In genomic region chr2:176268976-176269318, GRCh38 we compare ENCODE assay signal across 1 cellular context.
TF ChIP-seq lines count a peak whose summit lies in the region.

No MANE protein-coding gene starts in this region.

TF ChIP-seq in GM12878, 131 proteins besides CTCF, POLR2A, EP300 and RAD21 (continued from another document):
- TF ChIP-seq TAF1 (IDR thresholded peaks at IDR 0.05; ENCODE audit: borderline replicate concordance, low read depth, low read length) (no peak), PAX8 (IDR thresholded peaks at IDR 0.05) (no peak), MAX (IDR thresholded peaks at IDR 0.05; ENCODE audit: low read depth, low read length) (no peak), SUPT20H (IDR thresholded peaks at IDR 0.05; ENCODE audit: borderline replicate concordance, control insufficient read depth, low read depth, low read length) (no peak), SIN3A (IDR thresholded peaks at IDR 0.05; ENCODE audit: low read depth, low read length) (no peak), ZNF217 (IDR thresholded peaks at IDR 0.05) (no peak), SREBF2 (IDR thresholded peaks at IDR 0.05; ENCODE audit: low read length) (no peak)
- TF ChIP-seq, protein P1, sequence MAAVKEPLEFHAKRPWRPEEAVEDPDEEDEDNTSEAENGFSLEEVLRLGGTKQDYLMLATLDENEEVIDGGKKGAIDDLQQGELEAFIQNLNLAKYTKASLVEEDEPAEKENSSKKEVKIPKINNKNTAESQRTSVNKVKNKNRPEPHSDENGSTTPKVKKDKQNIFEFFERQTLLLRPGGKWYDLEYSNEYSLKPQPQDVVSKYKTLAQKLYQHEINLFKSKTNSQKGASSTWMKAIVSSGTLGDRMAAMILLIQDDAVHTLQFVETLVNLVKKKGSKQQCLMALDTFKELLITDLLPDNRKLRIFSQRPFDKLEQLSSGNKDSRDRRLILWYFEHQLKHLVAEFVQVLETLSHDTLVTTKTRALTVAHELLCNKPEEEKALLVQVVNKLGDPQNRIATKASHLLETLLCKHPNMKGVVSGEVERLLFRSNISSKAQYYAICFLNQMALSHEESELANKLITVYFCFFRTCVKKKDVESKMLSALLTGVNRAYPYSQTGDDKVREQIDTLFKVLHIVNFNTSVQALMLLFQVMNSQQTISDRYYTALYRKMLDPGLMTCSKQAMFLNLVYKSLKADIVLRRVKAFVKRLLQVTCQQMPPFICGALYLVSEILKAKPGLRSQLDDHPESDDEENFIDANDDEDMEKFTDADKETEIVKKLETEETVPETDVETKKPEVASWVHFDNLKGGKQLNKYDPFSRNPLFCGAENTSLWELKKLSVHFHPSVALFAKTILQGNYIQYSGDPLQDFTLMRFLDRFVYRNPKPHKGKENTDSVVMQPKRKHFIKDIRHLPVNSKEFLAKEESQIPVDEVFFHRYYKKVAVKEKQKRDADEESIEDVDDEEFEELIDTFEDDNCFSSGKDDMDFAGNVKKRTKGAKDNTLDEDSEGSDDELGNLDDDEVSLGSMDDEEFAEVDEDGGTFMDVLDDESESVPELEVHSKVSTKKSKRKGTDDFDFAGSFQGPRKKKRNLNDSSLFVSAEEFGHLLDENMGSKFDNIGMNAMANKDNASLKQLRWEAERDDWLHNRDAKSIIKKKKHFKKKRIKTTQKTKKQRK (IDR thresholded peaks at IDR 0.05; ENCODE audit: low read depth, low read length): no peak
TF ChIP-seq in GM12878: peak in this region for 0.
